8 cellular contexts compared by ENCODE assay signal in the genomic region with DNA sequence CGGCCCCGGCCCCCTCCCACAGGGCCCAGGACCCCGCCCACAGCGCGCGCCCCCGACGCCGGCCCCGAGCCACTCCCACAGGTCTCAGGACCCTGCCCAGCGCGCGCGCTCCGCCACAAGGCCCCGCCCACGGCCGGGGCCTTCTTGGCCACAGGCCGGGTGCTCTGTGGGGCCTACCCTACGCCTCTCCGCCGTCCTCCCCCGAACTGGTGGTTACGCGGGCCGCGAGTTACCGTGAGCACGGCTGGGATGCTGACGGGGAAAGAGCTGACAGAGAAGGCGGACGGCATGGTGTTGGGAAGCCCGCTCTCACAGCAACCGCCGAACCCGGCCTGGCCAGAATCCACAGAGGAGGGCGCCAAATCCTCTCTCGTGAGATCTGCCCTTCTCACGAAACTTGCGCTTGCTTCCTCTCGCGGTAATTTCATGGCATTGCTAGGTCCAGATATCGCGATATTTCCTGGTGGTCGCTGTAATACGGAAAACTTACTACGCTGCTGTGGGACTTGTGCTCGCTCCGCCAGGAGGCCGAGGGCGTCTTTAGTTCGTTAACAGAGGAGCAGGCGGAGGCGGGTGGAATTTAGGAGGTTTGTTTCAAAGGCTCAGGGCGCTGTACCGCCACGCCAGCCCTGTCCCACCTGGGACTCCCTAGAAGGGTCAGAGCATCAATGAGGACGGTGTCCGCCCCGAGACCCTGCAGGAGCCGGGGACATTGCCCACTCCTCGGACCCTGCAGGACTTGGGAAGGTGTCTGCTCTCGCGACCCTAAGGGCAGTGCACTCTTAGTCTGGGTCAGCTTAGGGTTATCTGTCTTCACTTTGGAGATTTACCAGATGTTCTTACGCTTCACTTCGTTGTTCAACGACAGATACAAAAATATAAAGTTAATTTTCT. TPM values are rescaled to one million over a fixed set of nuclear protein-coding genes. Genes with fewer than 3 reads are reported as not detected.
DNase-seq lines count a peak whose midpoint lies in the region; ATAC-seq and TF ChIP-seq lines count a peak whose summit lies in the region.

Gene TMEM18 (minus strand): TSS at position 351 of the 894 bp plus-strand sequence. CDS start 61 bp downstream, at position 290.

- no peak for TF ChIP-seq CTCF in activated B cell treated with CpG ODN at 0.5 μM for 24 hours (IDR thresholded peaks at IDR 0.05)
- TF ChIP-seq CTCF in chondrocyte (IDR thresholded peaks at IDR 0.05): peak; percentile 67

- DNase-seq in NCI-H345 treated with DMSO at 0.1 percent for 48 hours (lab: John Stamatoyannopoulos, UW; ENCODE audit: unreplicated experiment) (peak; percentile 99), activated B cell treated with CpG ODN at 0.5 μM for 24 hours (peak; percentile 99), chondrocyte (ENCODE audit: low spot score) (no peak)
- DNase-seq in stimulated activated CD4-positive, alpha-beta T cell treated with anti-CD3 and anti-CD28 coated beads, Interleukin-2, amount 100 ng/mL, for 4 hours (ENCODE audit: low read depth): peak; percentile 94

- H3K27me3 Mint-ChIP-seq in activated B cell treated with CpG ODN at 0.5 μM for 24 hours: no peaks in the 10 kb centered on the region
- no peaks in the 10 kb centered on the region for H3K27me3 Mint-ChIP-seq in chondrocyte (ENCODE audit: low read depth)

- H3K36me3 Mint-ChIP-seq in activated B cell treated with CpG ODN at 0.5 μM for 24 hours (ENCODE audit: low read depth) (peaks cover 40% of the 10 kb centered on the region), chondrocyte (ENCODE audit: low read depth) (no peaks in the 10 kb centered on the region)

- H3K9me3 Mint-ChIP-seq in activated B cell treated with CpG ODN at 0.5 μM for 24 hours (no peaks in the 10 kb centered on the region), chondrocyte (ENCODE audit: low read depth) (no peaks in the 10 kb centered on the region)

- H3K27ac ChIP-seq in BLaER1 (peak within 1 kb of the TSS; percentile 99), layer of hippocampus (ENCODE audit: low read depth, low read length) (peak within 1 kb of the TSS; percentile 98)

- H3K4me3 Mint-ChIP-seq in activated B cell treated with CpG ODN at 0.5 μM for 24 hours (peak within 1 kb of the TSS; percentile 91), chondrocyte (ENCODE audit: unreplicated experiment) (peak within 1 kb of the TSS; percentile 93)

- peaks cover 23% of the 10 kb centered on the region for H4K20me1 ChIP-seq in BLaER1

- ATAC-seq in GM19035 (IDR thresholded peaks at IDR 0.05; ENCODE audit: unreplicated experiment) (peak; percentile 60), HG03342 (IDR thresholded peaks at IDR 0.05; ENCODE audit: unreplicated experiment) (peak; percentile 48), activated B cell treated with CpG ODN at 0.5 μM for 24 hours (ENCODE audit: low read depth) (peak; percentile 71)

- peaks cover 51% of the 10 kb centered on the region for H3K4me1 ChIP-seq in BLaER1

- intact Hi-C loops in activated B cell treated with CpG ODN at 0.5 μM for 24 hours (cut with micrococcal nuclease): loop anchor here (1.0 to 5.0 kb wide), 6 partner anchors 19 to 1935 kb away; partner anchors contain the start of genes ACP1 and SH3YL1

- peak within 1 kb of the TSS; percentile 82 for H3K4me3 ChIP-seq in BLaER1

- peaks cover 7% of the 10 kb centered on the region for H3K9me3 ChIP-seq in BLaER1

- peak within 1 kb of the TSS; percentile 90 for H3K4me2 ChIP-seq in BLaER1

- CTCF ChIA-PET in activated B cell treated with CpG ODN at 0.5 μM for 24 hours (lab: Charles Lee): interaction anchor here (1.2 kb wide), 1 partner anchor 875 kb away, joined by 4 read pairs; no protein-coding TSS in a partner anchor

- H3K36me3 ChIP-seq in BLaER1: peaks cover 9% of the 10 kb centered on the region

- peak within 1 kb of the TSS; percentile 96 for H3K27ac Mint-ChIP-seq in activated B cell treated with CpG ODN at 0.5 μM for 24 hours
- H3K27ac Mint-ChIP-seq in chondrocyte (ENCODE audit: unreplicated experiment): peak within 1 kb of the TSS; percentile 99

- POLR2A ChIA-PET in activated B cell treated with CpG ODN at 0.5 μM for 24 hours (lab: Charles Lee): interaction anchor here (0.7 to 2.6 kb wide), 5 partner anchors 13 to 147 kb away, joined by 3 to 11 read pairs (median 6); no protein-coding TSS in a partner anchor

- no peaks in the 10 kb centered on the region for H3K27me3 ChIP-seq in BLaER1
- H3K27me3 ChIP-seq in layer of hippocampus (ENCODE audit: control insufficient read depth, insufficient read depth, low read length): no peaks in the 10 kb centered on the region

- H3K4me1 Mint-ChIP-seq in activated B cell treated with CpG ODN at 0.5 μM for 24 hours (peaks cover 60% of the 10 kb centered on the region), chondrocyte (ENCODE audit: low read depth) (peaks cover 56% of the 10 kb centered on the region)

- H3K9ac ChIP-seq in BLaER1: peak within 1 kb of the TSS; percentile 99

RNA-seq across cellular contexts. Expression of gene TMEM18, which starts in this region (rescaled TPM):
- 30.8 and 34.6 TPM in 2 replicates for total RNA-seq in activated B cell treated with CpG ODN at 0.5 μM for 24 hours
- 25.5 to 33.9 TPM (median 28.8 TPM) in 3 replicates for total RNA-seq in chondrocyte
